Comparison of ENCODE assay signal across 1 cellular context in the genomic region with DNA sequence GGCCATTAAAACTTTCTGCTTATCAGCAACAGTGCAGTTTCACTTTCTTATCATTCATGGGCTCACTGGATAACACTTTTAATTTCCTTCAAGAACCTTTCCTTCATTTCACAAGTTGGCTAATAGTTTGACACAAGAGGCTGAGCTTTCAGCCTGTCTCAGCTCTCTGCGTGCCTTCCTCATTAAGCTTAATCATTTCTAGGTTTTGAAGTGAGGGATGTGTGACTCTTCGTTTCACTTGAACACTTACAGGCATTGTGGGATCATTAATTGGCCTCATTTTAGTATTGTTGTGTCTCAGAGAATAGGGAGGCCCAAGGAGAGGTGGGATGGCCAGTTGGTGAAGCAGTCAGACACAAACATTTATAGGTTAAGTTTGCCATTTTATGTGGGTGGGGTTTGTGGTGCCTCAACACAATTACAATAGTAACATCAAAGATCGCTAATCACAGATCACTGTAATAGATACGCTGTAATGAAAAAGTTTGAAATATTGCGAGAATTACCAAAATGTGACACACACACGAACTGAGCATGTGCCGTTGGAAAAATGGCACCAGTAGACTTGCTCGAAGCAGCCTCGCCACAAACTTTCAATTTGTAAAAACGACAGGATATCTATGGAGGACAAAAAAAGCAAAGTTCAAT.
A peak's percentile ranks its signal among the peaks of the same experiment; 100 is the strongest.
TF ChIP-seq lines count a peak whose summit lies in the region.

No MANE protein-coding gene starts in this region.

TF ChIP-seq in HEK293, 187 proteins besides CTCF, POLR2A, EP300 and RAD21:
- TF ChIP-seq, protein P1, sequence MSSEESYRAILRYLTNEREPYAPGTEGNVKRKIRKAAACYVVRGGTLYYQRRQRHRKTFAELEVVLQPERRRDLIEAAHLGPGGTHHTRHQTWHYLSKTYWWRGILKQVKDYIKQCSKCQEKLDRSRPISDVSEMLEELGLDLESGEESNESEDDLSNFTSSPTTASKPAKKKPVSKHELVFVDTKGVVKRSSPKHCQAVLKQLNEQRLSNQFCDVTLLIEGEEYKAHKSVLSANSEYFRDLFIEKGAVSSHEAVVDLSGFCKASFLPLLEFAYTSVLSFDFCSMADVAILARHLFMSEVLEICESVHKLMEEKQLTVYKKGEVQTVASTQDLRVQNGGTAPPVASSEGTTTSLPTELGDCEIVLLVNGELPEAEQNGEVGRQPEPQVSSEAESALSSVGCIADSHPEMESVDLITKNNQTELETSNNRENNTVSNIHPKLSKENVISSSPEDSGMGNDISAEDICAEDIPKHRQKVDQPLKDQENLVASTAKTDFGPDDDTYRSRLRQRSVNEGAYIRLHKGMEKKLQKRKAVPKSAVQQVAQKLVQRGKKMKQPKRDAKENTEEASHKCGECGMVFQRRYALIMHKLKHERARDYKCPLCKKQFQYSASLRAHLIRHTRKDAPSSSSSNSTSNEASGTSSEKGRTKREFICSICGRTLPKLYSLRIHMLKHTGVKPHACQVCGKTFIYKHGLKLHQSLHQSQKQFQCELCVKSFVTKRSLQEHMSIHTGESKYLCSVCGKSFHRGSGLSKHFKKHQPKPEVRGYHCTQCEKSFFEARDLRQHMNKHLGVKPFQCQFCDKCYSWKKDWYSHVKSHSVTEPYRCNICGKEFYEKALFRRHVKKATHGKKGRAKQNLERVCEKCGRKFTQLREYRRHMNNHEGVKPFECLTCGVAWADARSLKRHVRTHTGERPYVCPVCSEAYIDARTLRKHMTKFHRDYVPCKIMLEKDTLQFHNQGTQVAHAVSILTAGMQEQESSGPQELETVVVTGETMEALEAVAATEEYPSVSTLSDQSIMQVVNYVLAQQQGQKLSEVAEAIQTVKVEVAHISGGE (tag by site-specific recombination; conservative IDR thresholded peaks at IDR 0.05; ENCODE audit: low read depth) = no peak
- TF ChIP-seq ZNF324 (tag by site-specific recombination; IDR thresholded peaks at IDR 0.05) (no peak), ZNF248 (tag by site-specific recombination; IDR thresholded peaks at IDR 0.05) (no peak), ZSCAN30 (tag by site-specific recombination; IDR thresholded peaks at IDR 0.05) (no peak), ZNF174 (tag by site-specific recombination; IDR thresholded peaks at IDR 0.05) (no peak), PRDM1 (tag by site-specific recombination; IDR thresholded peaks at IDR 0.05) (peak; percentile 10; the same call in 1 of the 2 replicates)
- TF ChIP-seq, protein P2, sequence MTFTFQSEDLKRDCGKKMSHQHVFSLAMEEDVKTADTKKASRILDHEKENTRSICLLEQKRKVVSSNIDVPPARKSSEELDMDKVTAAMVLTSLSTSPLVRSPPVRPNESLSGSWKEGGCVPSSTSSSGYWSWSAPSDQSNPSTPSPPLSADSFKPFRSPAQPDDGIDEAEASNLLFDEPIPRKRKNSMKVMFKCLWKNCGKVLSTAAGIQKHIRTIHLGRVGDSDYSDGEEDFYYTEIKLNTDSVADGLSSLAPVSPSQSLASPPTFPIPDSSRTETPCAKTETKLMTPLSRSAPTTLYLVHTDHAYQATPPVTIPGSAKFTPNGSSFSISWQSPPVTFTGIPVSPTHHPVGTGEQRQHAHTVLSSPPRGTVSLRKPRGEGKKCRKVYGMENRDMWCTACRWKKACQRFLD (tag by site-specific recombination; IDR thresholded peaks at IDR 0.05) = no peak
- TF ChIP-seq, protein P3, sequence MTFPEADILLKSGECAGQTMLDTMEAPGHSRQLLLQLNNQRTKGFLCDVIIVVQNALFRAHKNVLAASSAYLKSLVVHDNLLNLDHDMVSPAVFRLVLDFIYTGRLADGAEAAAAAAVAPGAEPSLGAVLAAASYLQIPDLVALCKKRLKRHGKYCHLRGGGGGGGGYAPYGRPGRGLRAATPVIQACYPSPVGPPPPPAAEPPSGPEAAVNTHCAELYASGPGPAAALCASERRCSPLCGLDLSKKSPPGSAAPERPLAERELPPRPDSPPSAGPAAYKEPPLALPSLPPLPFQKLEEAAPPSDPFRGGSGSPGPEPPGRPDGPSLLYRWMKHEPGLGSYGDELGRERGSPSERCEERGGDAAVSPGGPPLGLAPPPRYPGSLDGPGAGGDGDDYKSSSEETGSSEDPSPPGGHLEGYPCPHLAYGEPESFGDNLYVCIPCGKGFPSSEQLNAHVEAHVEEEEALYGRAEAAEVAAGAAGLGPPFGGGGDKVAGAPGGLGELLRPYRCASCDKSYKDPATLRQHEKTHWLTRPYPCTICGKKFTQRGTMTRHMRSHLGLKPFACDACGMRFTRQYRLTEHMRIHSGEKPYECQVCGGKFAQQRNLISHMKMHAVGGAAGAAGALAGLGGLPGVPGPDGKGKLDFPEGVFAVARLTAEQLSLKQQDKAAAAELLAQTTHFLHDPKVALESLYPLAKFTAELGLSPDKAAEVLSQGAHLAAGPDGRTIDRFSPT (tag by site-specific recombination; IDR thresholded peaks at IDR 0.05) = no peak
